28 cellular contexts compared by ENCODE assay signal in the genomic region with DNA sequence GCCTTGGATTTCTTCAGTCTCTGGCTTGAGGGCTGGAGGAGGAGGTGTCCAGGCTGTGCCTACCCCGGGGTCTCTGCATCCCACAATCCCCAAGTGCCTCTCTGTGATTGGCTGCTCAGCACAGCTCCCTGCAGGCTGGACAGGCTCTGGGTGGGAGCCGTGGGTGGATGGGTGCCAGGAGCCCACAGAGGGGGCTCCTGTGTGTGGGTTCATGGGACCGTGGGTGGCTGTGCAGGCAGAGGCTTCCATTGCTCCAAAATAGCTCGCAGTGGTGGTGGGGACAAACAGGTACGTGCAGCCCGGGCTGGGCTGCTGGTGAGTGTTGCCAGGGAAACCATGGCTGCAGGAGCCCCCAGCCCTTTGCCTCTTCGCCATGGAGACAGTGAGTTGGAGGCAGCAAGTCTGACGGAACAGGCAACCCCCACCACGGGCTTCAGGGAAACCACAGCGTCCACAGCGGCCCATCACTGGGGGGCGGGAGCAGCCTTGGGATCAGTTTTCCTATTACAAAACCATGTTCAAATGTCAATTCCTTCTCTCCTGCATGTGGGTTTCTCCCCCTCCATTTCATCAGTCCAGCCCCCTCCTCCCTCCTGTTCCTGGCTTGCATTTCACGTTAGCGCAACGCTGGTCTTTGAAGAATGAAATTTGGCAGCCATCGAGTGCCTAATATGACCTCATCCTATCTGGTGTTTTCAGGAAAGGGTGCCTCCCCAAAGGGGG.
DNase-seq lines count a peak whose midpoint lies in the region; ATAC-seq, FAIRE-seq and TF ChIP-seq lines count a peak whose summit lies in the region.
"Had no signal": no experiment of that assay in that cellular context is flagged by ENCODE, and none has a peak within 500 bp of the region (broad histone marks: within the 10 kb centered on the region; RNA-seq: fewer than 3 reads in every experiment).

No MANE protein-coding gene starts in this region.

- H3K36me3 ChIP-seq in BLaER1 treated with 17β-estradiol and CSF1 and Interleukin-3, amounts not matched to agents 10 nM and 100 nM = no peaks in the 10 kb centered on the region
- no peaks in the 10 kb centered on the region for H3K36me3 ChIP-seq in H1 (ENCODE audit: control insufficient read depth in 2 of 4, insufficient read depth in 4 of 4, low read length in 3 of 4)
- H3K36me3 ChIP-seq: Peyer's patch, transverse colon, WERI-Rb-1 had no signal

- 90% methylated on average over 16 of the region's 16 CpGs; no CpG with 5 or more reads in 1 of the 2 experiments for WGBS in H1 (ENCODE audit: extremely low coverage in 1 of 2, insufficient coverage in 1 of 2, insufficient read length in 1 of 2, insufficient replicate concordance in 2 of 2, low coverage in 1 of 2, low lambda C conversion rate in 2 of 2, missing lambda C conversion rate in 1 of 2), 2 experiments

- DNase-seq in NCI-H1092 (lab: John Stamatoyannopoulos, UW) (peak; percentile 52), H1 (ENCODE audit: low read depth in 1 of 2, low spot score in 2 of 2) (no peak), neural crest cell (ENCODE audit: low read depth, low spot score) (no peak), medulla oblongata (ENCODE audit: extremely low spot score) (no peak), NCI-H2227 treated with DMSO at 0.1 percent for 48 hours (lab: John Stamatoyannopoulos, UW) (no peak)
- DNase-seq in activated CD8-positive, alpha-beta memory T cell treated with anti-CD3 and anti-CD28 coated beads, Interleukin-2, amount 50 U/mL, for 4 hours = no peak
- DNase-seq: activated CD4-positive, alpha-beta T cell treated with anti-CD3 and anti-CD28 coated beads, Interleukin-2, amount 50 U/mL, for 48 hours; activated naive CD4-positive, alpha-beta T cell treated with anti-CD3 and anti-CD28 coated beads, Interleukin-2, amount 10 ng/mL, durations not matched to agents 7 days and 5 days; activated T-cell treated with anti-CD3 and anti-CD28 coated beads, Interleukin-2, amount 50 U/mL, for 24 hours; CD8-positive, alpha-beta memory T cell; DND-41; erythroblast; KG1; NCI-H2171 treated with DMSO at 0.1 percent for 48 hours; Peyer's patch; stimulated activated CD4-positive, alpha-beta T cell treated with anti-CD3 and anti-CD28 coated beads, Interleukin-1b, Interleukin-23, amount 100 ng/mL, for 48 hours; stimulated activated naive CD4-positive, alpha-beta T cell treated with Interleukin-2 at 50 U/mL for 16 hours; transverse colon; WERI-Rb-1 had no signal

- no peaks in the 10 kb centered on the region for H3K36me3 Mint-ChIP-seq in neural crest cell (ENCODE audit: low read depth)
- H3K36me3 Mint-ChIP-seq: activated naive CD4-positive, alpha-beta T cell treated with anti-CD3 and anti-CD28 coated beads, Interleukin-2, amount 10 ng/mL, durations not matched to agents 7 days and 5 days; CD8-positive, alpha-beta memory T cell; mesothelial cell of epicardium; natural killer cell treated with Interleukin-12 subunit alpha and Interleukin-12 subunit beta and Interleukin-15 and Interleukin-18, amount 100 ng/mL, for 72 hours had no signal

- no peaks in the 10 kb centered on the region for H3K79me1 ChIP-seq in H1 (ENCODE audit: low read depth, low read length)

- peak overlapping the region; percentile 4 for H3K27ac Mint-ChIP-seq in neural crest cell (ENCODE audit: unreplicated experiment)
- H3K27ac Mint-ChIP-seq: activated naive CD4-positive, alpha-beta T cell treated with anti-CD3 and anti-CD28 coated beads, Interleukin-2, amount 10 ng/mL, durations not matched to agents 7 days and 5 days; activated T-cell treated with anti-CD3 and anti-CD28 coated beads, Interleukin-2, amount 50 U/mL, for 24 hours; CD8-positive, alpha-beta memory T cell; GM23338; mesothelial cell of epicardium; natural killer cell treated with Interleukin-12 subunit alpha and Interleukin-12 subunit beta and Interleukin-15 and Interleukin-18, amount 100 ng/mL, for 72 hours; progenitor cell of endocrine pancreas had no signal

- H3K18ac ChIP-seq in H1 (ENCODE audit: extremely low read depth, low read length) = no peak overlapping the region

- 0 out of 2 replicates have a peak overlapping the region, but pooled peaks have one; percentile 4 for H2BK15ac ChIP-seq in H1 (ENCODE audit: low read length)

- no peak for ATAC-seq in HG02852 (IDR thresholded peaks at IDR 0.05; ENCODE audit: unreplicated experiment)
- ATAC-seq: left lobe of liver; natural killer cell treated with Interleukin-12 subunit alpha and Interleukin-12 subunit beta and Interleukin-15 and Interleukin-18, amount 100 ng/mL, for 72 hours had no signal

- no peak for TF ChIP-seq RAD21 in H1 (IDR thresholded peaks at IDR 0.05 in 1 of 2, conservative IDR thresholded peaks at IDR 0.05 in 1 of 2; ENCODE audit: low read depth in 2 of 2, low read length in 2 of 2)

- H2BK12ac ChIP-seq in H1 (ENCODE audit: low read depth, low read length) = no peak overlapping the region

- H3K27ac ChIP-seq in BLaER1 treated with 17β-estradiol and CSF1 and Interleukin-3, amounts not matched to agents 10 nM and 100 nM = no peak overlapping the region
- H3K27ac ChIP-seq in H1 (ENCODE audit: low read depth, low read length) = no peak overlapping the region
- H3K27ac ChIP-seq: Peyer's patch, SK-N-MC, transverse colon, WERI-Rb-1 had no signal

- peaks cover 0 to under 1% (median 0%) of the 10 kb centered on the region in 11 experiments; a peak in 3 of 22 replicates for H4K20me1 ChIP-seq in BLaER1 treated with 17β-estradiol and CSF1 and Interleukin-3, amounts not matched to agents 10 nM and 100 nM
- no peaks in the 10 kb centered on the region for H4K20me1 ChIP-seq in H1 (replicated peaks in 1 of 2; ENCODE audit: control insufficient read depth in 1 of 2, insufficient read depth in 2 of 2, low read length in 2 of 2)

- H4K5ac ChIP-seq in H1 (ENCODE audit: insufficient read length, low read depth, low read length) = no peak overlapping the region

- peak overlapping the region; percentile 28 for H4K8ac ChIP-seq in H1 (ENCODE audit: extremely low read depth, insufficient read depth, low read length)

- no peak overlapping the region for H3K9ac ChIP-seq in BLaER1 treated with 17β-estradiol and CSF1 and Interleukin-3, amounts not matched to agents 10 nM and 100 nM
- H3K9ac ChIP-seq in H1 (replicated peaks in 1 of 4; ENCODE audit: extremely low read depth in 1 of 4, low read depth in 3 of 4, low read length in 3 of 4) = no peak overlapping the region

- FAIRE-seq in H1 (lab: Jason Lieb, UNC) = no peak

- peaks cover 4% of the 10 kb centered on the region for H3K27me3 Mint-ChIP-seq in neural crest cell (ENCODE audit: low read depth)

- H3K9me3 ChIP-seq in BLaER1 treated with 17β-estradiol and CSF1 and Interleukin-3, amounts not matched to agents 10 nM and 100 nM (replicated peaks in 1 of 11) = no peaks in the 10 kb centered on the region
- no peaks in the 10 kb centered on the region for H3K9me3 ChIP-seq in H1 (ENCODE audit: insufficient read depth in 2 of 2, low read depth in 1 of 2, low read length in 1 of 2)
- H3K9me3 ChIP-seq: Peyer's patch, transverse colon had no signal

- no peak for TF ChIP-seq EP300 in H1 (IDR thresholded peaks at IDR 0.05; ENCODE audit: borderline replicate concordance in 1 of 2, low read depth in 2 of 2, low read length in 2 of 2)

- no peak overlapping the region for H3K4me3 Mint-ChIP-seq in neural crest cell
- H3K4me3 Mint-ChIP-seq: activated naive CD4-positive, alpha-beta T cell treated with anti-CD3 and anti-CD28 coated beads, Interleukin-2, amount 10 ng/mL, durations not matched to agents 7 days and 5 days; activated T-cell treated with anti-CD3 and anti-CD28 coated beads, Interleukin-2, amount 50 U/mL, for 24 hours; CD8-positive, alpha-beta memory T cell; central memory CD8-positive, alpha-beta T cell; GM23338; mesothelial cell of epicardium; natural killer cell treated with Interleukin-12 subunit alpha and Interleukin-12 subunit beta and Interleukin-15 and Interleukin-18, amount 100 ng/mL, for 72 hours had no signal

- POLR2A ChIA-PET in H1 (lab: Charles Lee; ENCODE audit: partially characterized antibody) = no interaction called here

- TF ChIP-seq CTCF in H1 (IDR thresholded peaks at IDR 0.05; ENCODE audit: control extremely low read depth in 1 of 3, insufficient read depth in 1 of 3, low read depth in 1 of 3, low read length in 3 of 3) (no peak), neural crest cell (conservative IDR thresholded peaks at IDR 0.05) (no peak)

- peak overlapping the region; percentile 82; the same call in 1 of the 2 replicates for H2AK5ac ChIP-seq in H1 (ENCODE audit: low read depth, low read length)

- H3K23me2 ChIP-seq in H1 (ENCODE audit: low read depth, low read length) = 0 out of 2 replicates have a peak, but pooled peaks cover 1% of the 10 kb centered on the region

- H2BK5ac ChIP-seq in H1 (ENCODE audit: low read depth, low read length) = no peak overlapping the region

- H2BK20ac ChIP-seq in H1 (ENCODE audit: low read length) = no peak overlapping the region

- peaks cover 0 to 22% (median 18%) of the 10 kb centered on the region in 10 experiments; a peak in 17 of 20 replicates for H3K4me1 ChIP-seq in BLaER1 treated with 17β-estradiol and CSF1 and Interleukin-3, amounts not matched to agents 10 nM and 100 nM
- H3K4me1 ChIP-seq in H1 (replicated peaks in 1 of 4; ENCODE audit: control insufficient read depth in 3 of 4, insufficient read depth in 4 of 4, low read length in 3 of 4) = 0 out of 7 replicates have a peak, but pooled peaks cover 0 to 2% (median 0%) of the 10 kb centered on the region in 4 experiments
- H3K4me1 ChIP-seq: transverse colon had no signal

- no peaks in the 10 kb centered on the region for H3K27me3 ChIP-seq in BLaER1 treated with 17β-estradiol and CSF1 and Interleukin-3, amounts not matched to agents 10 nM and 100 nM
- no peaks in the 10 kb centered on the region; a peak in 1 of 7 replicates for H3K27me3 ChIP-seq in H1 (replicated peaks in 1 of 4; ENCODE audit: control insufficient read depth in 3 of 4, extremely low read depth in 1 of 4, insufficient read depth in 3 of 4, low read length in 3 of 4)
- H3K27me3 ChIP-seq: Peyer's patch, transverse colon had no signal

- no peak overlapping the region for H3K4me3 ChIP-seq in BLaER1 treated with 17β-estradiol and CSF1 and Interleukin-3, amounts not matched to agents 10 nM and 100 nM
- no peak overlapping the region for H3K4me3 ChIP-seq in H1 (ENCODE audit: extremely low read depth in 1 of 4, insufficient read depth in 2 of 4, low read depth in 3 of 4, low read length in 4 of 4)
- H3K4me3 ChIP-seq: GM23338, Peyer's patch, SK-N-MC, transverse colon had no signal

- CTCF ChIA-PET in H1 (lab: Charles Lee; ENCODE audit: partially characterized antibody) = interaction anchor here (0.5 to 3.1 kb wide), 28 partner anchors 8 to 508 kb away, joined by 3 to 16 read pairs (median 4); no protein-coding TSS in a partner anchor

- H3K4me2 ChIP-seq in BLaER1 treated with 17β-estradiol and CSF1 and Interleukin-3, amounts not matched to agents 10 nM and 100 nM = peak overlapping the region in 8 of 11 experiments; percentile 9 to 43 (median 32); a peak in 13 of 22 replicates
- H3K4me2 ChIP-seq in H1 (ENCODE audit: insufficient read depth in 1 of 2, low read depth in 2 of 2, low read length in 2 of 2) = no peak overlapping the region
- H3K4me2 ChIP-seq: GM23338 had no signal

- no peak overlapping the region for H3K56ac ChIP-seq in H1 (replicated peaks; ENCODE audit: insufficient read length, low read depth, low read length)

- H3K23ac ChIP-seq in H1 (ENCODE audit: insufficient read length) = no peak overlapping the region

- no peak for TF ChIP-seq POLR2A in H1 (IDR thresholded peaks at IDR 0.05; ENCODE audit: control extremely low read depth in 1 of 2, low read depth in 2 of 2, low read length in 2 of 2)

- no peak overlapping the region for H4K91ac ChIP-seq in H1 (replicated peaks; ENCODE audit: insufficient read length, low read length)

- H3K4ac ChIP-seq in H1 (replicated peaks; ENCODE audit: insufficient read length, low read depth, low read length) = no peak overlapping the region

- no peak overlapping the region for H2AFZ ChIP-seq in H1 (ENCODE audit: low read length)

- H3K14ac ChIP-seq in H1 (ENCODE audit: insufficient read length) = no peak overlapping the region

- H2BK120ac ChIP-seq in H1 (replicated peaks; ENCODE audit: low read depth, low read length) = no peak overlapping the region

- no peaks in the 10 kb centered on the region for H3K4me1 Mint-ChIP-seq in neural crest cell
- H3K4me1 Mint-ChIP-seq: activated naive CD4-positive, alpha-beta T cell treated with anti-CD3 and anti-CD28 coated beads, Interleukin-2, amount 10 ng/mL, durations not matched to agents 7 days and 5 days; CD8-positive, alpha-beta memory T cell; central memory CD8-positive, alpha-beta T cell had no signal

- H3K79me2 ChIP-seq in H1 (ENCODE audit: control insufficient read depth in 1 of 2, insufficient read depth in 2 of 2, low read length in 2 of 2) = no peaks in the 10 kb centered on the region

- no peaks in the 10 kb centered on the region for H3K9me3 Mint-ChIP-seq in neural crest cell
- H3K9me3 Mint-ChIP-seq: activated naive CD4-positive, alpha-beta T cell treated with anti-CD3 and anti-CD28 coated beads, Interleukin-2, amount 10 ng/mL, durations not matched to agents 7 days and 5 days; activated T-cell treated with anti-CD3 and anti-CD28 coated beads, Interleukin-2, amount 50 U/mL, for 24 hours; CD8-positive, alpha-beta memory T cell; central memory CD8-positive, alpha-beta T cell; GM23338; mesothelial cell of epicardium; natural killer cell treated with Interleukin-12 subunit alpha and Interleukin-12 subunit beta and Interleukin-15 and Interleukin-18, amount 100 ng/mL, for 72 hours had no signal

Comparison
In these comparisons a context has a peak if more than half of its experiments do, and no peak if none do; other contexts are left out.
1. H3K4me2 ChIP-seq: peak in BLaER1 treated with 17β-estradiol and CSF1 and Interleukin-3, amounts not matched to agents 10 nM and 100 nM (8 of 11); none in H1 (0 of 2).